10 cellular contexts compared by ENCODE assay signal in the genomic region with DNA sequence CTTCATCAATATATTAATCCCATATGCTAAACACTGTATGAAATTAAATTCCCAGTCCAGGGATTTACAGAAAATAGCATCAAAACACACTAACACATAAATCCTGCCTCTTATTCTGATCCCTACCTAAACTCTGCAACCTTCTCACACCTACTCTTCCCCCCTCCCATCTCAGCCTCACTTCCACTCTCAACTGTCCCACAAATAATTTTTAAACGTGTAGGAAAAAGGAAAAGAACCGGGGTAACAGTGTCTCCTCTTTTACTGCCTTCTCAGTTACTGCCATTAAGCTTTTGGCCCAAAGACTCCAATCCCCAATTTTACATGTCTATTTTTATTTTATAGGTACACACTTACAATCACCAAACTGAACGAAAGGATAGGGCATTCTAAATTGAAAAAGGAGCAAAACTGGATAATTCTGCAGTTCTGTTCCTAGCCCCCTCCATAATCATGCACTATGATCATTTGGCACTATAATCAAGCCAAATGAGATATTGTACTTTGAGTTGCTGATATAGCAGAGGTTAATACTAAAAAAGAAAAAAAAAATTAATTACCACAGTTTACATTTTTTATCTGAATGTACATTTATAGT. TPM values are rescaled to one million over a fixed set of nuclear protein-coding genes. Genes with fewer than 3 reads are reported as not detected.
DNase-seq lines count a peak whose midpoint lies in the region; ATAC-seq and TF ChIP-seq lines count a peak whose summit lies in the region.
"Had no signal": no experiment of that assay in that cellular context is flagged by ENCODE, and none has a peak within 500 bp of the region (broad histone marks: within the 10 kb centered on the region; RNA-seq: fewer than 3 reads in every experiment).

No MANE protein-coding gene starts in this region.

- no peak for TF ChIP-seq CTCF in right lobe of liver (IDR thresholded peaks at IDR 0.05)
- no peak for TF ChIP-seq CTCF in transverse colon (IDR thresholded peaks at IDR 0.05)

- H3K36me3 ChIP-seq in right lobe of liver (no peaks in the 10 kb centered on the region), transverse colon (no peaks in the 10 kb centered on the region)

- peaks cover 56% of the 10 kb centered on the region for H3K4me1 Mint-ChIP-seq in activated naive CD4-positive, alpha-beta T cell treated with anti-CD3 and anti-CD28 coated beads, Interleukin-2, amount 50 U/mL, for 24 hours
- peaks cover 16% of the 10 kb centered on the region for H3K4me1 Mint-ChIP-seq in activated naive CD8-positive, alpha-beta T cell treated with anti-CD3 and anti-CD28 coated beads, Interleukin-2, amount 10 ng/mL, durations not matched to agents 7 days and 5 days

- in situ Hi-C loops in transverse colon (cut with MboI; ENCODE audit: low pct_ligation_motif_present in 1 of 4, low pct_unique_long_range_greater_than_20kb in 1 of 4, low sequenced_read_pairs in 3 of 4) = loop anchor here in 2 of 4 donors (10.0 to 25.0 kb wide), 2 partner anchors 172 to 185 kb away; no protein-coding TSS in a partner anchor

- H3K9me3 ChIP-seq in right lobe of liver (no peaks in the 10 kb centered on the region), transverse colon (no peaks in the 10 kb centered on the region)

- no peaks in the 10 kb centered on the region for H3K27me3 Mint-ChIP-seq in activated naive CD4-positive, alpha-beta T cell treated with anti-CD3 and anti-CD28 coated beads, Interleukin-2, amount 50 U/mL, for 24 hours
- H3K27me3 Mint-ChIP-seq in activated naive CD8-positive, alpha-beta T cell treated with anti-CD3 and anti-CD28 coated beads, Interleukin-2, amount 10 ng/mL, durations not matched to agents 7 days and 5 days = no peaks in the 10 kb centered on the region

- no peak for TF ChIP-seq EP300 in transverse colon (IDR thresholded peaks at IDR 0.05; ENCODE audit: low read depth)

- DNase-seq in activated naive CD4-positive, alpha-beta T cell (lab: John Stamatoyannopoulos, UW) = no peak
- DNase-seq in activated naive CD8-positive, alpha-beta T cell treated with anti-CD3 and anti-CD28 coated beads, Interleukin-2, amount 10 ng/mL, durations not matched to agents 7 days and 5 days = no peak
- no peak for DNase-seq in right lobe of liver
- DNase-seq in transverse colon = no peak
- DNase-seq in NAMALWA (ENCODE audit: low spot score) = no peak
- no peak for DNase-seq in 8988T
- no peak for DNase-seq in SIG-M5 (lab: John Stamatoyannopoulos, UW)
- DNase-seq: activated CD4-positive, alpha-beta T cell treated with anti-CD3 and anti-CD28 coated beads for 4 hours; NCI-H510A treated with DMSO at 0.1 percent for 48 hours had no signal

- peak overlapping the region; percentile 88 for H3K27ac Mint-ChIP-seq in activated naive CD4-positive, alpha-beta T cell treated with anti-CD3 and anti-CD28 coated beads, Interleukin-2, amount 50 U/mL, for 24 hours
- H3K27ac Mint-ChIP-seq in activated naive CD8-positive, alpha-beta T cell treated with anti-CD3 and anti-CD28 coated beads, Interleukin-2, amount 10 ng/mL, durations not matched to agents 7 days and 5 days = peak overlapping the region; percentile 36

- peak overlapping the region; percentile 91 for H3K4me3 Mint-ChIP-seq in activated naive CD4-positive, alpha-beta T cell treated with anti-CD3 and anti-CD28 coated beads, Interleukin-2, amount 50 U/mL, for 24 hours
- peak overlapping the region; percentile 29 for H3K4me3 Mint-ChIP-seq in activated naive CD8-positive, alpha-beta T cell treated with anti-CD3 and anti-CD28 coated beads, Interleukin-2, amount 10 ng/mL, durations not matched to agents 7 days and 5 days

- H3K27me3 ChIP-seq in right lobe of liver (no peaks in the 10 kb centered on the region), transverse colon (no peaks in the 10 kb centered on the region)

- peaks cover 4% of the 10 kb centered on the region for H3K36me3 Mint-ChIP-seq in activated naive CD4-positive, alpha-beta T cell treated with anti-CD3 and anti-CD28 coated beads, Interleukin-2, amount 50 U/mL, for 24 hours
- peaks cover 17% of the 10 kb centered on the region for H3K36me3 Mint-ChIP-seq in activated naive CD8-positive, alpha-beta T cell treated with anti-CD3 and anti-CD28 coated beads, Interleukin-2, amount 10 ng/mL, durations not matched to agents 7 days and 5 days

- H3K9me3 Mint-ChIP-seq in activated naive CD4-positive, alpha-beta T cell treated with anti-CD3 and anti-CD28 coated beads, Interleukin-2, amount 50 U/mL, for 24 hours = no peaks in the 10 kb centered on the region
- H3K9me3 Mint-ChIP-seq in activated naive CD8-positive, alpha-beta T cell treated with anti-CD3 and anti-CD28 coated beads, Interleukin-2, amount 10 ng/mL, durations not matched to agents 7 days and 5 days = no peaks in the 10 kb centered on the region

- intact Hi-C loops in right lobe of liver (cut with DNase I) (loop anchor here in 1 of 2 donors (10.0 kb wide), 2 partner anchors 135 to 185 kb away; partner anchors contain the start of gene GPR19), transverse colon (cut with DNase I; ENCODE audit: low total_unique reads) (loop anchor here (5.0 kb wide), 2 partner anchors 158 to 182 kb away; partner anchors contain the start of gene CDKN1B)

- H3K27ac ChIP-seq in right lobe of liver (peak overlapping the region; percentile 100), transverse colon (peak overlapping the region; percentile 99 to 100 (median 100))

- H3K4me3 ChIP-seq in right lobe of liver (peak overlapping the region; percentile 60 to 66 (median 60)), transverse colon (peak overlapping the region in 3 of 4 donors; percentile 4 to 88 (median 76))

- TF ChIP-seq POLR2A in right lobe of liver (IDR thresholded peaks at IDR 0.05) (peak; percentile 47), transverse colon (IDR thresholded peaks at IDR 0.05) (no peak)

- no peak for ATAC-seq in activated naive CD8-positive, alpha-beta T cell treated with anti-CD3 and anti-CD28 coated beads, Interleukin-2, amount 10 ng/mL, durations not matched to agents 7 days and 5 days (ENCODE audit: low read depth)
- peak in 2 of 4 donors; percentile 1 to 5 for ATAC-seq in right lobe of liver

- WGBS in right lobe of liver (ENCODE audit: insufficient coverage, low coverage, low lambda C conversion rate, missing lambda C conversion rate) = 23% methylated on average over 3 of the region's 3 CpGs
- 14 to 38% methylated on average over 3 of the region's 3 CpGs for whole genome bisulfite sequencing in transverse colon (ENCODE audit: low coverage in 1 of 2), 2 donors

- H3K4me1 ChIP-seq in right lobe of liver = peaks cover 0 to 35% (median 8%) of the 10 kb centered on the region in 4 donors
- H3K4me1 ChIP-seq in transverse colon = peaks cover 0 to 58% (median 32%) of the 10 kb centered on the region in 4 donors

- POLR2A ChIA-PET in activated naive CD8-positive, alpha-beta T cell treated with anti-CD3 and anti-CD28 coated beads, Interleukin-2, amount 10 ng/mL, durations not matched to agents 7 days and 5 days (lab: Charles Lee) = no interaction called here

RNA-seq across cellular contexts. Expression of gene DUSP16, which starts 2.9 kb away (rescaled TPM):
- total RNA-seq in activated naive CD8-positive, alpha-beta T cell treated with anti-CD3 and anti-CD28 coated beads, Interleukin-2, amount 10 ng/mL, durations not matched to agents 7 days and 5 days = 10 to 100 TPM; 32.2 to 38.1 TPM
- total RNA-seq in right lobe of liver = 10 to 100 TPM; 41.9 to 74.2 (median 48.4) TPM
- 10 to 100 TPM; 16.1 to 47.0 (median 40.0) TPM for total RNA-seq in transverse colon

RNA-seq across cellular contexts. Expression of gene CREBL2, which starts 51.9 kb away (rescaled TPM):
- total RNA-seq in activated naive CD8-positive, alpha-beta T cell treated with anti-CD3 and anti-CD28 coated beads, Interleukin-2, amount 10 ng/mL, durations not matched to agents 7 days and 5 days = 10 to 100 TPM; 21.4 to 23.3 TPM
- total RNA-seq in right lobe of liver (10 to 100 TPM; 24.3 to 28.5 (median 26.8) TPM), transverse colon (10 to 100 TPM; 11.2 to 42.7 (median 26.4) TPM)
